Comparison of ENCODE assay signal across 14 cellular contexts in genomic region chr7:106045139-106045538, GRCh38.
A peak's percentile ranks its signal among the peaks of the same experiment; 100 is the strongest.
DNase-seq lines count a peak whose midpoint lies in the region; ATAC-seq and TF ChIP-seq lines count a peak whose summit lies in the region.
"Had no signal": no experiment of that assay in that cellular context is flagged by ENCODE, and none has a peak within 500 bp of the region (broad histone marks: within the 10 kb centered on the region; RNA-seq: fewer than 3 reads in every experiment).

No MANE protein-coding gene starts in this region.

- TF ChIP-seq CTCF in choroid plexus epithelial cell (conservative IDR thresholded peaks at IDR 0.05; ENCODE audit: low read depth, low read length) (no peak), fibroblast of the aortic adventitia (IDR thresholded peaks at IDR 0.05; ENCODE audit: insufficient read depth, low read length) (no peak), CD14-positive monocyte (IDR thresholded peaks at IDR 0.05) (no peak), omental fat pad (IDR thresholded peaks at IDR 0.05) (no peak)

- H3K36me3 Mint-ChIP-seq in CD14-positive monocyte, result no peaks in the 10 kb centered on the region
- H3K36me3 Mint-ChIP-seq: CD4-positive, CD25-positive, alpha-beta regulatory T cell; IgD-negative memory B cell had no signal

- no peak overlapping the region for H3K27ac Mint-ChIP-seq in CD14-positive monocyte
- H3K27ac Mint-ChIP-seq: CD4-positive, CD25-positive, alpha-beta regulatory T cell; IgD-negative memory B cell had no signal

- intact Hi-C loops in CD14-positive monocyte (cut with micrococcal nuclease), result loop anchor here (10.0 kb wide), 1 partner anchor 280 kb away; no protein-coding TSS in a partner anchor

- peaks cover 11% of the 10 kb centered on the region for H3K4me1 Mint-ChIP-seq in CD14-positive monocyte

- no peak overlapping the region for H3K4me3 Mint-ChIP-seq in CD14-positive monocyte
- H3K4me3 Mint-ChIP-seq: CD4-positive, CD25-positive, alpha-beta regulatory T cell; IgD-negative memory B cell had no signal

- DNase-seq in NCI-H82 (lab: John Stamatoyannopoulos, UW) (peak; percentile 24), NCI-H82 treated with DMSO at 0.1 percent for 48 hours (lab: John Stamatoyannopoulos, UW; ENCODE audit: unreplicated experiment) (no peak), choroid plexus epithelial cell (ENCODE audit: low read depth) (peak; percentile 13), fibroblast of the aortic adventitia (ENCODE audit: low read depth) (peak; percentile 26), foreskin melanocyte (no peak), CD14-positive monocyte (ENCODE audit: low spot score) (no peak), omental fat pad (ENCODE audit: low spot score) (no peak)
- DNase-seq: AML-193; CD4-positive, CD25-positive, alpha-beta regulatory T cell; DMS53; GF-D8; H7 had no signal

- peaks cover 0 to 4% (median 0%) of the 10 kb centered on the region in 7 donors for H3K9me3 Mint-ChIP-seq in CD14-positive monocyte
- H3K9me3 Mint-ChIP-seq: IgD-negative memory B cell had no signal

- peaks cover 22 to 47% (median 33%) of the 10 kb centered on the region in 3 donors for H3K27me3 Mint-ChIP-seq in CD14-positive monocyte (ENCODE audit: low read depth in 3 of 3)

- no peak overlapping the region for H3K4me3 ChIP-seq in choroid plexus epithelial cell (ENCODE audit: low read depth, low read length)
- no peak overlapping the region for H3K4me3 ChIP-seq in fibroblast of the aortic adventitia (ENCODE audit: low read depth, low read length)
- H3K4me3 ChIP-seq: BLaER1 had no signal

- no peak for ATAC-seq in omental fat pad (ENCODE audit: low FRiP score)

Comparison
In these comparisons a context has a peak if more than half of its experiments do, and no peak if none do; other contexts are left out.
1. DNase-seq: peak in NCI-H82 (single experiment), choroid plexus epithelial cell (single experiment) and fibroblast of the aortic adventitia (single experiment); none in NCI-H82 treated with DMSO at 0.1 percent for 48 hours (single experiment), foreskin melanocyte (single experiment), CD14-positive monocyte (single experiment) and omental fat pad (single experiment).